In the genomic region with DNA sequence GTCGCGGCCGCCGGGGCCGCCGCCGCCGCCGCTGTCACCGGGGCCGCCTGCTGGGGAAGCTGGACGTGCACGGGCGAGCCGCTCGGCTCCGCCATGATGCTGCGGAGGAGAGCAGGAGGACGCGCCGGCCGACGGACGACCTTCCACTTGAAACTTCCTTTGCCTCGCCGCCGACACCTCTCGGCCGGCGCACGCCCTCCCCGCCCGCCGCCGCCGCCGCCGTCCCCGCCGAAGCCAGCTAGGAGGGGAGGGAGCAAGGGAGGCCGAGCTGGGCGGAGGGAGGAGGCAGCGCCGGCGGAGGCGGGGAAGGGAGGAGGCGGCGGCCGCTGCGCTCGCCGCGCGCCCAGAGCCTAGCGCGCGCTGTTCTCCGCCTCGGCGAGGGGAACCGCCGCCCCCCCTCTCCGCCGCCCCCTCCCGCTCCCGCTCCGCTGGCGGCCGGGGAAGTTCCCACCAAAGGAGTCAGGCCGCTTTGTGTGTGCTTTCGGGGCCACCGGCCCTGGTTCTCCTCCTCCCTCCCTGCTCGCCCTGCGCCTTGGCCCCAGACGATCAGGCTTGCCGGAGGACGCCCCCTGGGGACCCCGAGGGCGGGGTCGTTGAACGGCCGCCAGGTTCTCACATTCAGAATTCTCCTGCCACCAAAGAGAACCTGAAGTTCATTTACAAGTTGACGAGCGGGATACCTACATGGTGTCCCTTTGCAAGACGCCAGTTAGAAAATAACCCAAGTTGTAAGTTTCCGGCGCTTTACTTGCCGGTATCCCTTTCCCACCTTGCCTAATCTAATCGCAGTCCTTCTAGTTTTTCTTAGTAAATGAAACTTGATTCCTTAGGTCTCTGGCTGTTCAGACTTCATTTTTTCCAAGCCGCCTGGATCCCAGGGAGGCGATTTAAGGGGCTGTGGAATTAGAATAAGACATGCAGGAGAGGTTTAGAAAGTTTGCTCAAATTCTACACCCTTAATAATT, we compare ENCODE assay signal across 8 cellular contexts. TPM values are rescaled to one million over a fixed set of nuclear protein-coding genes. Genes with fewer than 3 reads are reported as not detected.
DNase-seq lines count a peak whose midpoint lies in the region; ATAC-seq and TF ChIP-seq lines count a peak whose summit lies in the region.

A gene (minus strand): TSS at position 255 of the 965 bp plus-strand sequence. CDS start 160 bp downstream, at position 95.

- H3K27me3 ChIP-seq in HUES48 (ENCODE audit: control insufficient read depth, insufficient read depth, low read length) = no peaks in the 10 kb centered on the region
- no peaks in the 10 kb centered on the region for H3K27me3 ChIP-seq in PC-3 (ENCODE audit: low read length)
- H3K27me3 ChIP-seq in esophagus squamous epithelium = peaks cover 0 to 4% (median 0%) of the 10 kb centered on the region in 4 donors
- H3K27me3 ChIP-seq in muscle layer of duodenum (ENCODE audit: low read depth, low read length) = no peaks in the 10 kb centered on the region

- H3K27ac ChIP-seq in HUES48 (ENCODE audit: low read depth, low read length) (peak within 1 kb of the TSS; percentile 93), PC-3 (ENCODE audit: low read length) (peak within 1 kb of the TSS; percentile 73), esophagus squamous epithelium (peak within 1 kb of the TSS; percentile 81 to 89 (median 88)), muscle layer of duodenum (ENCODE audit: low read length) (peak within 1 kb of the TSS; percentile 84)

- ATAC-seq in GM21423 (IDR thresholded peaks at IDR 0.05; ENCODE audit: unreplicated experiment) (peak; percentile 80), PC-3 (peak; percentile 76)

- H3K4me1 ChIP-seq in HUES48 (ENCODE audit: control insufficient read depth, insufficient read depth, low read length) = peaks cover 40% of the 10 kb centered on the region
- peaks cover 36% of the 10 kb centered on the region for H3K4me1 ChIP-seq in PC-3 (ENCODE audit: insufficient read depth, low read length)
- peaks cover 24 to 54% (median 25%) of the 10 kb centered on the region in 3 donors for H3K4me1 ChIP-seq in esophagus squamous epithelium
- H3K4me1 ChIP-seq in muscle layer of duodenum (ENCODE audit: control insufficient read depth in 1 of 2, insufficient read depth in 2 of 2, low read length in 2 of 2) = peaks cover 3 to 4% of the 10 kb centered on the region in 2 donors

- H3K9ac ChIP-seq in HUES48 (ENCODE audit: low read depth, low read length) (peak within 1 kb of the TSS; percentile 70), PC-3 (ENCODE audit: low read length) (peak within 1 kb of the TSS; percentile 86)

- TF ChIP-seq POLR2A in esophagus squamous epithelium (IDR thresholded peaks at IDR 0.05) = no peak

- no peaks in the 10 kb centered on the region for H3K9me3 ChIP-seq in HUES48 (ENCODE audit: control insufficient read depth, insufficient read depth, low read length)
- peaks cover 4% of the 10 kb centered on the region; the same call in 1 of the 2 replicates for H3K9me3 ChIP-seq in PC-3 (ENCODE audit: low read length)
- H3K9me3 ChIP-seq in esophagus squamous epithelium = no peaks in the 10 kb centered on the region
- H3K9me3 ChIP-seq in muscle layer of duodenum (ENCODE audit: control insufficient read depth in 1 of 2, low read length in 2 of 2) = no peaks in the 10 kb centered on the region

- 0 out of 2 replicates have a peak, but pooled peaks cover 8% of the 10 kb centered on the region for H4K20me1 ChIP-seq in PC-3 (ENCODE audit: low read length)

- CTCF ChIA-PET in PC-3 (lab: Charles Lee) = interaction anchor here (0.6 to 1.8 kb wide), 3 partner anchors 14 to 471 kb away, joined by 3 to 6 read pairs (median 3); no protein-coding TSS in a partner anchor

- TSS peak; percentile 65 for BruUV-seq in PC-3 (replicated peaks; lab: Mats Ljungman, UMichigan)

- no peaks in the 10 kb centered on the region for H3F3A ChIP-seq in PC-3 (ENCODE audit: low read length, unreplicated experiment)

- peak within 1 kb of the TSS; percentile 95 for H3K4me2 ChIP-seq in PC-3 (ENCODE audit: low read length)

- H3K4me3 ChIP-seq in HUES48 (ENCODE audit: low read depth, low read length) = peak within 1 kb of the TSS; percentile 81
- H3K4me3 ChIP-seq in PC-3 (ENCODE audit: low read length) = peak within 1 kb of the TSS; percentile 98
- H3K4me3 ChIP-seq in esophagus squamous epithelium = peak within 1 kb of the TSS; percentile 68 to 80 (median 71)
- H3K4me3 ChIP-seq in muscle layer of duodenum (ENCODE audit: low read depth in 1 of 2, low read length in 2 of 2) = peak within 1 kb of the TSS; percentile 81 to 92

- POLR2A ChIA-PET in PC-3 (lab: Charles Lee; ENCODE audit: unreplicated experiment) = interaction anchor here (0.6 to 1.0 kb wide), 6 partner anchors 10 to 105 kb away, joined by 3 to 5 read pairs (median 3); no protein-coding TSS in a partner anchor

- peak; percentile 87 for DNase-seq in D341Med (ENCODE audit: low spot score)
- DNase-seq in PC-3 = peak; percentile 80
- DNase-seq in activated T-helper 1 cell treated with Interleukin-2 at 50 U/mL for 16 hours (ENCODE audit: low read depth) = peak; percentile 65
- DNase-seq in esophagus squamous epithelium (lab: John Stamatoyannopoulos, UW) = no peak
- peak; percentile 52 to 80 for DNase-seq in stimulated activated CD8-positive, alpha-beta memory T cell treated with anti-CD3 and anti-CD28 coated beads, Interleukin-7, amount 100 ng/mL, for 4 hours (ENCODE audit: low read depth in 2 of 2)

- WGBS in esophagus squamous epithelium, 2 donors = 3 to 4% methylated on average over 13 to 14 of the region's 91 CpGs

- intact Hi-C loops in PC-3 (cut with micrococcal nuclease) = loop anchor here (5.0 kb wide), 3 partner anchors 55 to 110 kb away; no protein-coding TSS in a partner anchor
- intact Hi-C loops in esophagus squamous epithelium (cut with DNase I) = loop anchor here (10.0 kb wide), 1 partner anchor 103 kb away; no protein-coding TSS in a partner anchor

- H3K36me3 ChIP-seq in HUES48 (ENCODE audit: control insufficient read depth, insufficient read depth, low read length) (no peaks in the 10 kb centered on the region), PC-3 (ENCODE audit: low read depth, low read length) (no peaks in the 10 kb centered on the region), esophagus squamous epithelium (no peaks in the 10 kb centered on the region), muscle layer of duodenum (ENCODE audit: control insufficient read depth in 1 of 2, insufficient read depth in 2 of 2, low read length in 2 of 2) (no peaks in the 10 kb centered on the region)

- H2AFZ ChIP-seq in PC-3 (ENCODE audit: low read length) = peak within 1 kb of the TSS; percentile 99

- H3K79me2 ChIP-seq in PC-3 (ENCODE audit: low read length) = peaks cover 42% of the 10 kb centered on the region

- no peaks in the 10 kb centered on the region for H3K9me2 ChIP-seq in PC-3 (replicated peaks; ENCODE audit: low read length)

- peak; percentile 37 for TF ChIP-seq CTCF in PC-3 (conservative IDR thresholded peaks at IDR 0.05; ENCODE audit: low read depth, low read length)
- peak in 1 of 6 experiments; percentile 3 for TF ChIP-seq CTCF in esophagus squamous epithelium (IDR thresholded peaks at IDR 0.05)

RNA-seq across cellular contexts. Expression of the gene that starts here (rescaled TPM):
- total RNA-seq in PC-3 (2014; rRNA removed) (17.9 and 20.8 TPM in 2 replicates), esophagus squamous epithelium (10 to 100 TPM; 17.4 to 27.6 (median 20.6) TPM)
